26 cellular contexts compared by ENCODE assay signal in the genomic region with DNA sequence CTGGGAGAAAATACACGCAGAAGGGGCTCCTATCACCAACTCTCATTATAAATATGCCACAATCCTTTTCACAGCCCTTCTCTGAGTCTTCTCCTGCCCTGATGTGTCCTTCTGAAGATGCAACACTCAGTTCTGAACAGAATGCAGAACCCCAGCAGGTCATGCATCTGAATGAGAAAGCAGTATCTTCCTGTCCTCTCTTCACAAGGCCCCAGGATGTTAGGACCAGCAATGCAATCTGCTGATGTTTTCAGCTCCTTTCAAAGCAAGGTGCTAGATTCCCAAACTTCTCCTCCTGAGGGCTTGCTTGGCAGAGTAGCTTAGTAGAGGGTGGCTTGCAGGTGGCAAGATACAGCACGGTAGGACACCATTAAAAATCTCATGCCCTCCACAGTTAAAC. TPM values are rescaled to one million over a fixed set of nuclear protein-coding genes. Genes with fewer than 3 reads are reported as not detected.
DNase-seq lines count a peak whose midpoint lies in the region; ATAC-seq, FAIRE-seq and TF ChIP-seq lines count a peak whose summit lies in the region.
"Had no signal": no experiment of that assay in that cellular context is flagged by ENCODE, and none has a peak within 500 bp of the region (broad histone marks: within the 10 kb centered on the region; RNA-seq: fewer than 3 reads in every experiment).

No MANE protein-coding gene starts in this region.

- peaks cover 7% of the 10 kb centered on the region; the same call in 1 of the 2 replicates for H3K4me1 ChIP-seq in H9 (ENCODE audit: insufficient read depth, low read length)
- H3K4me1 ChIP-seq in K562 (replicated peaks in 1 of 2; ENCODE audit: control insufficient read depth in 2 of 2, insufficient read depth in 2 of 2, low read length in 2 of 2): peaks cover 0 to 20% of the 10 kb centered on the region in 2 experiments; a peak in 3 of 5 replicates
- peaks cover 44% of the 10 kb centered on the region for H3K4me1 ChIP-seq in foreskin keratinocyte
- H3K4me1 ChIP-seq: right lobe of liver had no signal

- BruUV-seq in K562 (replicated peaks; lab: Mats Ljungman, UMichigan): no TSS peak

- no peak overlapping the region for H2BK120ac ChIP-seq in H9 (ENCODE audit: low read depth, low read length, poor library complexity, severe bottlenecking)

- H3K36me3 Mint-ChIP-seq in activated naive CD8-positive, alpha-beta T cell treated with anti-CD3 and anti-CD28 coated beads, Interleukin-2, amount 10 ng/mL, durations not matched to agents 7 days and 5 days: peaks cover 10% of the 10 kb centered on the region
- H3K36me3 Mint-ChIP-seq in activated naive CD8-positive, alpha-beta T cell treated with anti-CD3 and anti-CD28 coated beads, Interleukin-2, amount 50 U/mL, for 24 hours (ENCODE audit: low read depth): no peaks in the 10 kb centered on the region
- H3K36me3 Mint-ChIP-seq in H9 (ENCODE audit: insufficient read depth in 1 of 3, low read depth in 3 of 3): no peaks in the 10 kb centered on the region
- H3K36me3 Mint-ChIP-seq in stimulated activated naive B cell treated with anti-CD40 and anti-IgM and Interleukin-4, amounts not matched to agents 10 μg/mL and 1 μg/mL and 100 μg/mL, for 72 hours: peaks cover 0 to 3% of the 10 kb centered on the region in 2 donors
- H3K36me3 Mint-ChIP-seq: CD14-positive monocyte, neural progenitor cell had no signal

- H3K27ac Mint-ChIP-seq in activated naive CD8-positive, alpha-beta T cell treated with anti-CD3 and anti-CD28 coated beads, Interleukin-2, amount 10 ng/mL, durations not matched to agents 7 days and 5 days: no peak overlapping the region
- no peak overlapping the region for H3K27ac Mint-ChIP-seq in activated naive CD8-positive, alpha-beta T cell treated with anti-CD3 and anti-CD28 coated beads, Interleukin-2, amount 50 U/mL, for 24 hours
- peak overlapping the region in 2 of 3 experiments; percentile 3 to 41; a peak in 2 of 7 replicates for H3K27ac Mint-ChIP-seq in H9
- H3K27ac Mint-ChIP-seq in stimulated activated naive B cell treated with anti-CD40 and anti-IgM and Interleukin-4, amounts not matched to agents 10 μg/mL and 1 μg/mL and 100 μg/mL, for 72 hours: peak overlapping the region; percentile 7
- H3K27ac Mint-ChIP-seq: activated T-helper 1 cell treated with anti-CD3 and anti-CD28 coated beads, Interleukin-12 subunit alpha, Interleukin-12 subunit beta, Interleukin-2, Interleukin-4 antibody, amounts not matched to agents 30 ng/mL and 10 ng/mL and 1 ng/mL, durations not matched to agents 14 hours and 24 hours and 36 hours; CD14-positive monocyte; HFFc6; neural progenitor cell had no signal

- no peak overlapping the region for H3K9ac ChIP-seq in H9 (ENCODE audit: extremely low read depth, insufficient read length, low read length)
- no peak overlapping the region for H3K9ac ChIP-seq in K562 (ENCODE audit: insufficient read depth in 1 of 2, low read depth in 2 of 2, low read length in 2 of 2)
- H3K9ac ChIP-seq: neural progenitor cell had no signal

- H2BK20ac ChIP-seq in H9 (ENCODE audit: low read depth, low read length, poor library complexity, severe bottlenecking): no peak overlapping the region

- no peaks in the 10 kb centered on the region for H3K27me3 Mint-ChIP-seq in activated naive CD8-positive, alpha-beta T cell treated with anti-CD3 and anti-CD28 coated beads, Interleukin-2, amount 10 ng/mL, durations not matched to agents 7 days and 5 days
- H3K27me3 Mint-ChIP-seq in activated naive CD8-positive, alpha-beta T cell treated with anti-CD3 and anti-CD28 coated beads, Interleukin-2, amount 50 U/mL, for 24 hours: no peaks in the 10 kb centered on the region
- H3K27me3 Mint-ChIP-seq in H9 (ENCODE audit: low read depth): peaks cover 1% of the 10 kb centered on the region; the same call in 1 of the 2 replicates
- H3K27me3 Mint-ChIP-seq in stimulated activated naive B cell treated with anti-CD40 and anti-IgM and Interleukin-4, amounts not matched to agents 10 μg/mL and 1 μg/mL and 100 μg/mL, for 72 hours: peaks cover 0 to 6% of the 10 kb centered on the region in 2 donors

- H2AFZ ChIP-seq in H9 (ENCODE audit: low read length) (no peak overlapping the region), K562 (ENCODE audit: low read depth, low read length) (no peak overlapping the region)
- H2AFZ ChIP-seq: neural progenitor cell had no signal

- in situ Hi-C loops in K562 (cut with MboI): no loop called here

- no CpG with 5 or more reads among the region's 2 CpGs for WGBS in H9 (ENCODE audit: extremely low coverage, insufficient read length, low lambda C conversion rate)
- WGBS in K562 (ENCODE audit: insufficient coverage, low coverage, missing lambda C conversion rate): 67% methylated on average over 2 of the region's 2 CpGs

- no peak overlapping the region for H3K14ac ChIP-seq in H9 (ENCODE audit: insufficient read depth, low read length)

- no peaks in the 10 kb centered on the region for H3K9me3 Mint-ChIP-seq in activated naive CD8-positive, alpha-beta T cell treated with anti-CD3 and anti-CD28 coated beads, Interleukin-2, amount 10 ng/mL, durations not matched to agents 7 days and 5 days
- H3K9me3 Mint-ChIP-seq in activated naive CD8-positive, alpha-beta T cell treated with anti-CD3 and anti-CD28 coated beads, Interleukin-2, amount 50 U/mL, for 24 hours: no peaks in the 10 kb centered on the region
- H3K9me3 Mint-ChIP-seq in H9: no peaks in the 10 kb centered on the region
- H3K9me3 Mint-ChIP-seq in stimulated activated naive B cell treated with anti-CD40 and anti-IgM and Interleukin-4, amounts not matched to agents 10 μg/mL and 1 μg/mL and 100 μg/mL, for 72 hours: no peaks in the 10 kb centered on the region
- H3K9me3 Mint-ChIP-seq: activated T-helper 1 cell treated with anti-CD3 and anti-CD28 coated beads, Interleukin-12 subunit alpha, Interleukin-12 subunit beta, Interleukin-2, Interleukin-4 antibody, amounts not matched to agents 30 ng/mL and 10 ng/mL and 1 ng/mL, durations not matched to agents 14 hours and 24 hours and 36 hours; HFFc6; neural progenitor cell had no signal

- H4K20me1 ChIP-seq in H9 (ENCODE audit: control insufficient read depth, insufficient read depth, insufficient read length) (no peaks in the 10 kb centered on the region), K562 (replicated peaks; ENCODE audit: control insufficient read depth, insufficient read depth, low read length) (no peaks in the 10 kb centered on the region)

- H2AK5ac ChIP-seq in H9 (ENCODE audit: insufficient read length, low read length): no peak overlapping the region

- H2BK15ac ChIP-seq in H9 (ENCODE audit: low read depth, low read length): no peak overlapping the region

- H4K91ac ChIP-seq in H9 (ENCODE audit: insufficient read length, low read depth, low read length): no peak overlapping the region

- H3K4me3 Mint-ChIP-seq in activated naive CD8-positive, alpha-beta T cell treated with anti-CD3 and anti-CD28 coated beads, Interleukin-2, amount 10 ng/mL, durations not matched to agents 7 days and 5 days: no peak overlapping the region
- no peak overlapping the region for H3K4me3 Mint-ChIP-seq in activated naive CD8-positive, alpha-beta T cell treated with anti-CD3 and anti-CD28 coated beads, Interleukin-2, amount 50 U/mL, for 24 hours
- H3K4me3 Mint-ChIP-seq in H9: no peak overlapping the region
- no peak overlapping the region for H3K4me3 Mint-ChIP-seq in stimulated activated naive B cell treated with anti-CD40 and anti-IgM and Interleukin-4, amounts not matched to agents 10 μg/mL and 1 μg/mL and 100 μg/mL, for 72 hours
- H3K4me3 Mint-ChIP-seq: activated T-helper 1 cell treated with anti-CD3 and anti-CD28 coated beads, Interleukin-12 subunit alpha, Interleukin-12 subunit beta, Interleukin-2, Interleukin-4 antibody, amounts not matched to agents 30 ng/mL and 10 ng/mL and 1 ng/mL, durations not matched to agents 14 hours and 24 hours and 36 hours; neural progenitor cell had no signal

- no peak for TF ChIP-seq RAD21 in K562 (CRISPR knock-in tag; conservative IDR thresholded peaks at IDR 0.05 in 1 of 2, IDR thresholded peaks at IDR 0.05 in 1 of 2)

- H2BK12ac ChIP-seq in H9 (ENCODE audit: insufficient read length, low read depth, low read length): no peak overlapping the region

- no peak overlapping the region for H3K4me2 ChIP-seq in H9 (ENCODE audit: insufficient read depth, insufficient read length, low read length)
- H3K4me2 ChIP-seq in K562 (ENCODE audit: insufficient read depth, low read length): no peak overlapping the region
- H3K4me2 ChIP-seq: neural progenitor cell had no signal

- no peaks in the 10 kb centered on the region for H3K9me3 ChIP-seq in H9 (ENCODE audit: control insufficient read depth, low read depth, low read length)
- no peaks in the 10 kb centered on the region for H3K9me3 ChIP-seq in K562 (replicated peaks; ENCODE audit: control insufficient read depth, insufficient read depth, low read depth, low read length)
- H3K9me3 ChIP-seq: lower lobe of right lung, right lobe of liver, tibial artery had no signal

- H3K23me2 ChIP-seq in H9 (ENCODE audit: insufficient read length, low read depth, low read length, poor library complexity, severe bottlenecking): no peaks in the 10 kb centered on the region

- no peak overlapping the region for H3K4ac ChIP-seq in H9 (ENCODE audit: low read depth, low read length)

- no peak for TF ChIP-seq EP300 in K562 (IDR thresholded peaks at IDR 0.05; ENCODE audit: low read length)

- H2BK5ac ChIP-seq in H9 (ENCODE audit: insufficient read length, low read length): no peak overlapping the region

- no peaks in the 10 kb centered on the region for H3K36me3 ChIP-seq in K562 (ENCODE audit: control insufficient read depth, insufficient read depth, low read length)
- H3K36me3 ChIP-seq: lower lobe of right lung, neural progenitor cell, right lobe of liver, tibial artery had no signal

- POLR2A ChIA-PET in activated naive CD8-positive, alpha-beta T cell treated with anti-CD3 and anti-CD28 coated beads, Interleukin-2, amount 10 ng/mL, durations not matched to agents 7 days and 5 days (lab: Charles Lee): no interaction called here
- POLR2A ChIA-PET in K562 (lab: Yijun Ruan, JAX): no interaction called here

- no peak for TF ChIP-seq POLR2A in K562 (conservative IDR thresholded peaks at IDR 0.05)

- H3K4me3 ChIP-seq in K562: no peak overlapping the region
- H3K4me3 ChIP-seq: lower lobe of right lung, neural progenitor cell, right lobe of liver, tibial artery had no signal

- H3K79me1 ChIP-seq in H9 (ENCODE audit: insufficient read depth, low read depth, low read length, poor library complexity, severe bottlenecking): no peaks in the 10 kb centered on the region

- intact Hi-C loops in K562 (cut with micrococcal nuclease): no loop called here

- H3K4me1 Mint-ChIP-seq in activated naive CD8-positive, alpha-beta T cell treated with anti-CD3 and anti-CD28 coated beads, Interleukin-2, amount 10 ng/mL, durations not matched to agents 7 days and 5 days: peaks cover 64% of the 10 kb centered on the region
- H3K4me1 Mint-ChIP-seq in activated naive CD8-positive, alpha-beta T cell treated with anti-CD3 and anti-CD28 coated beads, Interleukin-2, amount 50 U/mL, for 24 hours: peaks cover 90% of the 10 kb centered on the region
- H3K4me1 Mint-ChIP-seq in H9: peaks cover 31 to 45% of the 10 kb centered on the region in 2 experiments
- peaks cover 16 to 31% of the 10 kb centered on the region in 2 donors for H3K4me1 Mint-ChIP-seq in stimulated activated naive B cell treated with anti-CD40 and anti-IgM and Interleukin-4, amounts not matched to agents 10 μg/mL and 1 μg/mL and 100 μg/mL, for 72 hours
- H3K4me1 Mint-ChIP-seq: CD14-positive monocyte had no signal

- H3K27ac ChIP-seq in H9 (ENCODE audit: insufficient read length, low read depth, low read length) (no peak overlapping the region), K562 (ENCODE audit: extremely low read depth, low read depth, low read length) (no peak overlapping the region), foreskin keratinocyte (no peak overlapping the region)
- H3K27ac ChIP-seq: lower lobe of right lung, neural progenitor cell, right lobe of liver, tibial artery had no signal

- TF ChIP-seq CTCF in H9 (conservative IDR thresholded peaks at IDR 0.05) (no peak), K562 (IDR thresholded peaks at IDR 0.05 in 2 of 3, conservative IDR thresholded peaks at IDR 0.05 in 1 of 3; ENCODE audit: insufficient read depth in 2 of 3, low read depth in 1 of 3, low read length in 3 of 3) (no peak), foreskin keratinocyte (conservative IDR thresholded peaks at IDR 0.05) (no peak)

- peak; percentile 59 for FAIRE-seq in K562 (lab: Jason Lieb, UNC)
- FAIRE-seq: frontal cortex, G401.6, islet of Langerhans had no signal

- H4K5ac ChIP-seq in H9 (ENCODE audit: insufficient read length, low read depth, low read length): no peak overlapping the region

- H3T11ph ChIP-seq in H9 (ENCODE audit: low read length): no peak overlapping the region

- peaks cover 4% of the 10 kb centered on the region for H3K9me1 ChIP-seq in K562 (ENCODE audit: control insufficient read depth, insufficient read depth, low read length)

- ATAC-seq in activated naive CD8-positive, alpha-beta T cell treated with anti-CD3 and anti-CD28 coated beads, Interleukin-2, amount 10 ng/mL, durations not matched to agents 7 days and 5 days (ENCODE audit: low read depth): peak; percentile 17
- ATAC-seq in activated naive CD8-positive, alpha-beta T cell treated with anti-CD3 and anti-CD28 coated beads, Interleukin-2, amount 50 U/mL, for 24 hours: no peak
- ATAC-seq in K562 (no peak), foreskin keratinocyte (no peak), esophagus mucosa (no peak)
- no peak for ATAC-seq in stimulated activated naive B cell treated with anti-CD40 and anti-IgM and Interleukin-4, amounts not matched to agents 10 μg/mL and 1 μg/mL and 100 μg/mL, for 72 hours (replicated peaks)
- ATAC-seq: lower lobe of right lung had no signal

- H4K8ac ChIP-seq in H9 (replicated peaks; ENCODE audit: insufficient read length, low read depth, low read length): no peak overlapping the region

- H3K18ac ChIP-seq in H9 (ENCODE audit: insufficient read length, low read depth, low read length): no peak overlapping the region

- H3K27me3 ChIP-seq in H9 (ENCODE audit: insufficient read depth, low read length) (no peaks in the 10 kb centered on the region), K562 (ENCODE audit: control insufficient read depth in 2 of 2, insufficient read depth in 2 of 2, low read length in 2 of 2) (no peaks in the 10 kb centered on the region), foreskin keratinocyte (no peaks in the 10 kb centered on the region)
- H3K27me3 ChIP-seq: neural progenitor cell, right lobe of liver, tibial artery had no signal

- H3K23ac ChIP-seq in H9 (ENCODE audit: insufficient read length, low read depth, low read length): no peak overlapping the region

- CTCF ChIA-PET in K562 (lab: Yijun Ruan, JAX; ENCODE audit: low intra/inter-chr PET ratio): no interaction called here

- H3K79me2 ChIP-seq in H9 (ENCODE audit: insufficient read depth, low read length) (no peaks in the 10 kb centered on the region), K562 (ENCODE audit: control insufficient read depth, insufficient read depth, low read length) (no peaks in the 10 kb centered on the region; the same call in 2 of the 3 replicates)

- no peak for DNase-seq in activated naive CD8-positive, alpha-beta T cell treated with anti-CD3 and anti-CD28 coated beads, Interleukin-2, amount 10 ng/mL, durations not matched to agents 7 days and 5 days
- no peak for DNase-seq in activated naive CD8-positive, alpha-beta T cell treated with anti-CD3 and anti-CD28 coated beads, Interleukin-2, amount 50 U/mL, for 24 hours
- DNase-seq in H9 (no peak), K562 (ENCODE audit: extremely low read depth in 1 of 4, low spot score in 3 of 4) (no peak), foreskin keratinocyte (no peak)
- DNase-seq in stimulated activated naive B cell treated with anti-CD40 and anti-IgM and Interleukin-4, amounts not matched to agents 10 μg/mL and 1 μg/mL and 100 μg/mL, for 72 hours: no peak
- DNase-seq: amniotic stem cell; effector CD8-positive, alpha-beta T cell; lower lobe of right lung; NCI-H1092 treated with DMSO at 0.1 percent for 48 hours; NCI-H187 treated with DMSO at 0.1 percent for 48 hours; NCI-H526 treated with DMSO at 0.1 percent for 48 hours; right lobe of liver; stimulated activated CD4-positive, alpha-beta T cell treated with anti-CD3 and anti-CD28 coated beads, Interleukin-12 subunit alpha, Interleukin-12 subunit beta, amount 100 ng/mL, for 4 hours; stimulated activated CD4-positive, alpha-beta T cell treated with anti-CD3 and anti-CD28 coated beads, Interleukin-4, amount 100 ng/mL, for 24 hours; stimulated activated naive CD4-positive, alpha-beta T cell treated with Interleukin-2 at 50 U/mL for 16 hours; T-helper 9 cell; tibial artery had no signal

- no peak overlapping the region for H3K56ac ChIP-seq in H9 (ENCODE audit: insufficient read length, low read depth, low read length)

RNA-seq across cellular contexts. Expression of a gene that starts 22.3 kb away (rescaled TPM):
- total RNA-seq in activated naive CD8-positive, alpha-beta T cell treated with anti-CD3 and anti-CD28 coated beads, Interleukin-2, amount 10 ng/mL, durations not matched to agents 7 days and 5 days: 100 to 1,000 TPM; 102 to 107 TPM
- 19.0 and 23.0 TPM in 2 replicates for total RNA-seq in H9 (2021)
- 36.2 and 116 TPM in 2 replicates for total RNA-seq in K562 (2011; cell fraction: chromatin; rRNA removed; ENCODE audit: low replicate concordance)
- 22.8 and 26.2 TPM in 2 replicates for total RNA-seq in K562 (2011; cell fraction: nucleolus; rRNA removed)
- 35.1 and 50.0 TPM in 2 replicates for total RNA-seq in K562 (2011; cell fraction: nucleoplasm; rRNA removed)
- total RNA-seq in K562 (2014; rRNA removed): 10.4 and 12.9 TPM in 2 replicates
- total RNA-seq in K562 (2014; rRNA removed; fragmentation: Illumina TruSeq; extraction: Trizol): 16.7 and 18.1 TPM in 2 replicates
- 18.3 and 20.9 TPM in 2 replicates for total RNA-seq in K562 (2015; rRNA removed; fragmentation: Illumina TruSeq; extraction: Trizol)
- total RNA-seq in K562 (2021): 19.2 and 24.8 TPM in 2 replicates
- polyA plus RNA-seq in K562 (2011; rRNA removed): 18.5 and 25.3 TPM in 2 replicates
- 11.6 and 20.0 TPM in 2 replicates for polyA plus RNA-seq in K562 (2011; cell fraction: cytosol; rRNA removed)
- polyA plus RNA-seq in K562 (2011; cell fraction: nucleus; rRNA removed): 28.1 and 44.6 TPM in 2 replicates
- polyA plus RNA-seq in K562 (2012): 15.8 and 18.9 TPM in 2 replicates
- polyA plus RNA-seq in K562 (2014; fragmentation: Illumina TruSeq; extraction: Trizol): 20.9 and 21.2 TPM in 2 replicates
- polyA plus RNA-seq in K562 (2014; fragmentation: Nextera tagmentation; extraction: Ambion mirVana): 1 to 10 TPM; 3.5 to 5.1 TPM
- polyA plus RNA-seq in K562 (2014; rRNA removed): 12.4 and 18.3 TPM in 2 replicates
- polyA minus RNA-seq in K562 (2011; rRNA and poly(A)+ RNA removed): 33.3 and 52.3 TPM in 2 replicates
- polyA minus RNA-seq in K562 (2011; cell fraction: cytosol; rRNA and poly(A)+ RNA removed): 15.1 and 22.1 TPM in 2 replicates
- polyA minus RNA-seq in K562 (2011; cell fraction: nucleus; rRNA and poly(A)+ RNA removed): 43.5 and 43.9 TPM in 2 replicates
- total RNA-seq in foreskin keratinocyte: 160 and 175 TPM in 2 replicates
- 29.6 and 32.6 TPM in 2 replicates for polyA plus RNA-seq in foreskin keratinocyte
- 97.3 TPM for total RNA-seq in esophagus mucosa
- polyA plus RNA-seq: CD14-positive monocyte had no signal

Comparison
In these comparisons a context has a peak if more than half of its experiments do, and no peak if none do; other contexts are left out.
1. H3K27ac Mint-ChIP-seq: peak in H9 (2 of 3) and stimulated activated naive B cell treated with anti-CD40 and anti-IgM and Interleukin-4, amounts not matched to agents 10 μg/mL and 1 μg/mL and 100 μg/mL, for 72 hours (single experiment); none in activated naive CD8-positive, alpha-beta T cell treated with anti-CD3 and anti-CD28 coated beads, Interleukin-2, amount 10 ng/mL, durations not matched to agents 7 days and 5 days (single experiment) and activated naive CD8-positive, alpha-beta T cell treated with anti-CD3 and anti-CD28 coated beads, Interleukin-2, amount 50 U/mL, for 24 hours (single experiment).